In genomic region chr11:115613986-115614625, GRCh38 we compare ENCODE assay signal across 14 cellular contexts.
DNase-seq lines count a peak whose midpoint lies in the region; ATAC-seq and TF ChIP-seq lines count a peak whose summit lies in the region.
"Had no signal": no experiment of that assay in that cellular context is flagged by ENCODE, and none has a peak within 500 bp of the region (broad histone marks: within the 10 kb centered on the region; RNA-seq: fewer than 3 reads in every experiment).

No MANE protein-coding gene starts in this region.

- no peaks in the 10 kb centered on the region for H4K20me1 ChIP-seq in OCI-LY7 (ENCODE audit: insufficient read depth, low read length)

- TF ChIP-seq CTCF in endodermal cell (conservative IDR thresholded peaks at IDR 0.05), result no peak
- TF ChIP-seq CTCF in OCI-LY7 (conservative IDR thresholded peaks at IDR 0.05; ENCODE audit: low read length), result no peak

- no TSS peak for BruUV-seq in OCI-LY7 (replicated peaks; lab: Mats Ljungman, UMichigan)

- CTCF ChIA-PET in OCI-LY7 (lab: Charles Lee; ENCODE audit: unreplicated experiment), result interaction anchor here (0.6 kb wide), 1 partner anchor 289 kb away, joined by 3 read pairs; no protein-coding TSS in a partner anchor

- H3K4me2 ChIP-seq in OCI-LY7 (ENCODE audit: low read length), result no peak overlapping the region

- DNase-seq in activated CD4-positive, alpha-beta T cell treated with anti-CD3 and anti-CD28 coated beads for 48 hours, result peak; percentile 5
- no peak for DNase-seq in activated CD4-positive, alpha-beta T cell treated with anti-CD3 and anti-CD28 coated beads for 4 hours
- peak; percentile 49 for DNase-seq in fibroblast of peridontal ligament (ENCODE audit: extremely low read depth)
- DNase-seq in stromal cell of bone marrow (ENCODE audit: low read depth), result peak; percentile 50
- DNase-seq in endodermal cell, result no peak
- no peak for DNase-seq in OCI-LY7 (ENCODE audit: low spot score)
- DNase-seq: left lung, natural killer cell, NCI-H2227 treated with DMSO at 0.1 percent for 48 hours, OCI-M1 had no signal

- no peaks in the 10 kb centered on the region for H3K9me3 Mint-ChIP-seq in endodermal cell
- H3K9me3 Mint-ChIP-seq: natural killer cell had no signal

- H3K27ac ChIP-seq in endodermal cell (ENCODE audit: low read depth, low read length) (no peak overlapping the region), OCI-LY7 (ENCODE audit: low read depth, low read length, poor library complexity, severe bottlenecking) (no peak overlapping the region)
- H3K27ac ChIP-seq: left lung had no signal

- H3K27ac Mint-ChIP-seq in endodermal cell, result no peak overlapping the region
- H3K27ac Mint-ChIP-seq: natural killer cell; T-helper 1 cell treated with Interleukin-12 subunit alpha and Interleukin-12 subunit beta and Interleukin-4 antibody, amounts not matched to agents 30 μg/mL and 1 μg/mL, for 36 hours had no signal

- H3K27me3 Mint-ChIP-seq in endodermal cell (ENCODE audit: insufficient read depth), result peaks cover 22% of the 10 kb centered on the region

- H3K9me3 ChIP-seq in endodermal cell (ENCODE audit: control insufficient read depth, low read length), result peaks cover 4% of the 10 kb centered on the region
- H3K9me3 ChIP-seq in OCI-LY7 (ENCODE audit: low read length), result no peaks in the 10 kb centered on the region
- H3K9me3 ChIP-seq: HAP-1, left lung had no signal

- peak; percentile 51; the same call in 2 of the 3 replicates for ATAC-seq in SK-N-SH treated with all-trans-retinoic acid at 6 μM for 48 hours
- no peak for ATAC-seq in GM19455 (IDR thresholded peaks at IDR 0.05; ENCODE audit: unreplicated experiment)
- ATAC-seq: left lung, natural killer cell had no signal

- H3K36me3 ChIP-seq in endodermal cell (ENCODE audit: control insufficient read depth, insufficient read depth, low read length) (no peaks in the 10 kb centered on the region), OCI-LY7 (ENCODE audit: insufficient read depth, low read length) (no peaks in the 10 kb centered on the region)
- H3K36me3 ChIP-seq: HAP-1, left lung had no signal

- 75 to 90% methylated on average over 7 to 9 of the region's 9 CpGs for WGBS in endodermal cell (ENCODE audit: insufficient coverage in 1 of 2, insufficient read length in 1 of 2), 2 experiments

- no peaks in the 10 kb centered on the region for H3K27me3 ChIP-seq in endodermal cell (ENCODE audit: control insufficient read depth, insufficient read depth, low read length, poor library complexity, severe bottlenecking)

- intact Hi-C loops in OCI-LY7 (cut with micrococcal nuclease; ENCODE audit: unreplicated experiment), result no loop called here

- H3K79me2 ChIP-seq in OCI-LY7 (ENCODE audit: insufficient read depth, low read depth, low read length), result no peaks in the 10 kb centered on the region

- peaks cover 3% of the 10 kb centered on the region for H3K4me1 ChIP-seq in endodermal cell (ENCODE audit: control insufficient read depth, insufficient read depth, low read length)
- H3K4me1 ChIP-seq in OCI-LY7 (ENCODE audit: insufficient read depth, low read length, poor library complexity, severe bottlenecking), result no peaks in the 10 kb centered on the region
- H3K4me1 ChIP-seq: HAP-1, left lung had no signal

- POLR2A ChIA-PET in OCI-LY7 (lab: Charles Lee), result interaction anchor here (0.6 kb wide), 1 partner anchor 28 kb away, joined by 6 read pairs; no protein-coding TSS in a partner anchor

- H3K4me1 Mint-ChIP-seq in endodermal cell, result peaks cover 18% of the 10 kb centered on the region
- H3K4me1 Mint-ChIP-seq: natural killer cell had no signal

- H3K4me3 ChIP-seq in endodermal cell (ENCODE audit: low read length) (no peak overlapping the region), OCI-LY7 (ENCODE audit: low read depth, low read length, poor library complexity, severe bottlenecking) (no peak overlapping the region)
- H3K4me3 ChIP-seq: HAP-1, left lung had no signal

- no peak overlapping the region for H2AFZ ChIP-seq in OCI-LY7 (ENCODE audit: low read length)

- H3K9me2 ChIP-seq in OCI-LY7 (ENCODE audit: insufficient read depth, low read length), result no peaks in the 10 kb centered on the region

- H3K4me3 Mint-ChIP-seq in endodermal cell, result no peak overlapping the region
- H3K4me3 Mint-ChIP-seq: natural killer cell; T-helper 1 cell treated with Interleukin-12 subunit alpha and Interleukin-12 subunit beta and Interleukin-4 antibody, amounts not matched to agents 30 μg/mL and 1 μg/mL, for 36 hours had no signal

- no peaks in the 10 kb centered on the region for H3K36me3 Mint-ChIP-seq in endodermal cell (ENCODE audit: low read depth)
- H3K36me3 Mint-ChIP-seq: natural killer cell had no signal

- no peak overlapping the region for H3K9ac ChIP-seq in endodermal cell (ENCODE audit: extremely low read depth, low read length, poor library complexity, severe bottlenecking)

TF ChIP-seq in SK-N-SH treated with all-trans-retinoic acid at 6 μM for 48 hours, 23 proteins besides CTCF, POLR2A, EP300 and RAD21 (continues in another document):
- TF ChIP-seq ARNTL (CRISPR knock-in tag; IDR thresholded peaks at IDR 0.05; ENCODE audit: borderline replicate concordance, low read depth) (no peak), RARB (CRISPR knock-in tag; IDR thresholded peaks at IDR 0.05) (no peak), ZNF8 (CRISPR knock-in tag; IDR thresholded peaks at IDR 0.05) (no peak), SNAI2 (CRISPR knock-in tag; IDR thresholded peaks at IDR 0.05) (no peak), GLIS3 (CRISPR knock-in tag; IDR thresholded peaks at IDR 0.05) (no peak), ZNF70 (CRISPR knock-in tag; IDR thresholded peaks at IDR 0.05) (no peak), PPARA (CRISPR knock-in tag; IDR thresholded peaks at IDR 0.05; ENCODE audit: borderline replicate concordance) (no peak), BACH2 (CRISPR knock-in tag; IDR thresholded peaks at IDR 0.05; ENCODE audit: borderline replicate concordance) (no peak), OSR1 (CRISPR knock-in tag; IDR thresholded peaks at IDR 0.05) (no peak), ZC3H10 (CRISPR knock-in tag; IDR thresholded peaks at IDR 0.05) (no peak), ESRRG (CRISPR knock-in tag; IDR thresholded peaks at IDR 0.05) (no peak), CSDC2 (CRISPR knock-in tag; IDR thresholded peaks at IDR 0.05) (no peak), ISL1 (CRISPR knock-in tag; IDR thresholded peaks at IDR 0.05) (no peak)
- TF ChIP-seq, protein P1, sequence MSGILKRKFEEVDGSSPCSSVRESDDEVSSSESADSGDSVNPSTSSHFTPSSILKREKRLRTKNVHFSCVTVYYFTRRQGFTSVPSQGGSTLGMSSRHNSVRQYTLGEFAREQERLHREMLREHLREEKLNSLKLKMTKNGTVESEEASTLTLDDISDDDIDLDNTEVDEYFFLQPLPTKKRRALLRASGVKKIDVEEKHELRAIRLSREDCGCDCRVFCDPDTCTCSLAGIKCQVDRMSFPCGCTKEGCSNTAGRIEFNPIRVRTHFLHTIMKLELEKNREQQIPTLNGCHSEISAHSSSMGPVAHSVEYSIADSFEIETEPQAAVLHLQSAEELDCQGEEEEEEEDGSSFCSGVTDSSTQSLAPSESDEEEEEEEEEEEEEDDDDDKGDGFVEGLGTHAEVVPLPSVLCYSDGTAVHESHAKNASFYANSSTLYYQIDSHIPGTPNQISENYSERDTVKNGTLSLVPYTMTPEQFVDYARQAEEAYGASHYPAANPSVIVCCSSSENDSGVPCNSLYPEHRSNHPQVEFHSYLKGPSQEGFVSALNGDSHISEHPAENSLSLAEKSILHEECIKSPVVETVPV (CRISPR knock-in tag; IDR thresholded peaks at IDR 0.05), result no peak
- TF ChIP-seq, protein P2, sequence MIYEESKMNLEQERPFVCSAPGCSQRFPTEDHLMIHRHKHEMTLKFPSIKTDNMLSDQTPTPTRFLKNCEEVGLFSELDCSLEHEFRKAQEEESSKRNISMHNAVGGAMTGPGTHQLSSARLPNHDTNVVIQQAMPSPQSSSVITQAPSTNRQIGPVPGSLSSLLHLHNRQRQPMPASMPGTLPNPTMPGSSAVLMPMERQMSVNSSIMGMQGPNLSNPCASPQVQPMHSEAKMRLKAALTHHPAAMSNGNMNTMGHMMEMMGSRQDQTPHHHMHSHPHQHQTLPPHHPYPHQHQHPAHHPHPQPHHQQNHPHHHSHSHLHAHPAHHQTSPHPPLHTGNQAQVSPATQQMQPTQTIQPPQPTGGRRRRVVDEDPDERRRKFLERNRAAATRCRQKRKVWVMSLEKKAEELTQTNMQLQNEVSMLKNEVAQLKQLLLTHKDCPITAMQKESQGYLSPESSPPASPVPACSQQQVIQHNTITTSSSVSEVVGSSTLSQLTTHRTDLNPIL (CRISPR knock-in tag; IDR thresholded peaks at IDR 0.05; ENCODE audit: low read depth), result no peak
- TF ChIP-seq, protein P3, sequence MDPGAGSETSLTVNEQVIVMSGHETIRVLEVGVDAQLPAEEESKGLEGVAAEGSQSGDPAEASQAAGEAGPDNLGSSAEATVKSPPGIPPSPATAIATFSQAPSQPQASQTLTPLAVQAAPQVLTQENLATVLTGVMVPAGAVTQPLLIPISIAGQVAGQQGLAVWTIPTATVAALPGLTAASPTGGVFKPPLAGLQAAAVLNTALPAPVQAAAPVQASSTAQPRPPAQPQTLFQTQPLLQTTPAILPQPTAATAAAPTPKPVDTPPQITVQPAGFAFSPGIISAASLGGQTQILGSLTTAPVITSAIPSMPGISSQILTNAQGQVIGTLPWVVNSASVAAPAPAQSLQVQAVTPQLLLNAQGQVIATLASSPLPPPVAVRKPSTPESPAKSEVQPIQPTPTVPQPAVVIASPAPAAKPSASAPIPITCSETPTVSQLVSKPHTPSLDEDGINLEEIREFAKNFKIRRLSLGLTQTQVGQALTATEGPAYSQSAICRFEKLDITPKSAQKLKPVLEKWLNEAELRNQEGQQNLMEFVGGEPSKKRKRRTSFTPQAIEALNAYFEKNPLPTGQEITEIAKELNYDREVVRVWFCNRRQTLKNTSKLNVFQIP (CRISPR knock-in tag; IDR thresholded peaks at IDR 0.05; ENCODE audit: borderline replicate concordance, low read depth), result no peak

Comparison
In these comparisons a context has a peak if more than half of its experiments do, and no peak if none do; other contexts are left out.
1. DNase-seq: peak in activated CD4-positive, alpha-beta T cell treated with anti-CD3 and anti-CD28 coated beads for 48 hours (single experiment), fibroblast of peridontal ligament (single experiment) and stromal cell of bone marrow (single experiment); none in activated CD4-positive, alpha-beta T cell treated with anti-CD3 and anti-CD28 coated beads for 4 hours (0 of 2), endodermal cell (single experiment) and OCI-LY7 (single experiment).